ENCODE assay signal across 1 cellular context in genomic region chr4:781493-782216, GRCh38.
TF ChIP-seq lines count a peak whose summit lies in the region.

No MANE protein-coding gene starts in this region.

TF ChIP-seq in K562, 482 proteins besides CTCF, POLR2A, EP300 and RAD21 (continued from another document and continues in another):
- TF ChIP-seq CHAMP1 (IDR thresholded peaks at IDR 0.05) (no peak), ZNF507 (tag; conservative IDR thresholded peaks at IDR 0.05) (no peak), ZNF212 (CRISPR knock-in tag; IDR thresholded peaks at IDR 0.05) (no peak), TFAM (CRISPR knock-in tag; conservative IDR thresholded peaks at IDR 0.05) (no peak), ZHX1 (conservative IDR thresholded peaks at IDR 0.05; ENCODE audit: low read length) (no peak), SMAD3 (CRISPR knock-in tag; conservative IDR thresholded peaks at IDR 0.05) (no peak), POLR2AphosphoS5 (IDR thresholded peaks at IDR 0.05; ENCODE audit: control insufficient read depth, insufficient read depth, low read depth, low read length) (peak; percentile 88), ZBTB9 (CRISPR knock-in tag; IDR thresholded peaks at IDR 0.05) (no peak), ETS2 (tag; IDR thresholded peaks at IDR 0.05; ENCODE audit: borderline replicate concordance, poor library complexity, severe bottlenecking) (no peak), BRCA1 (IDR thresholded peaks at IDR 0.05) (no peak), BRCA1 (CRISPR knock-in tag; IDR thresholded peaks at IDR 0.05) (no peak; the same call in 1 of the 2 replicates), CCNT2 (IDR thresholded peaks at IDR 0.05; ENCODE audit: borderline replicate concordance, extremely low read depth, insufficient read length, low read depth, low read length) (peak; percentile 91), RAD51 (IDR thresholded peaks at IDR 0.05; ENCODE audit: borderline replicate concordance, low read depth) (peak; percentile 97), ZNF280B (CRISPR knock-in tag; IDR thresholded peaks at IDR 0.05) (no peak), CHD2 (IDR thresholded peaks at IDR 0.05; ENCODE audit: low read depth, low read length) (peak; percentile 90), FOXK2 (conservative IDR thresholded peaks at IDR 0.05 in 1 of 2, IDR thresholded peaks at IDR 0.05 in 1 of 2; ENCODE audit: low read depth in 2 of 2) (no peak), SMARCC2 (IDR thresholded peaks at IDR 0.05; ENCODE audit: low read depth) (no peak), XRCC3 (IDR thresholded peaks at IDR 0.05) (no peak), CBX2 (IDR thresholded peaks at IDR 0.05; ENCODE audit: insufficient read depth, low read length, poor library complexity, severe bottlenecking) (no peak), ZNF253 (CRISPR knock-in tag; conservative IDR thresholded peaks at IDR 0.05) (no peak), SMARCB1 (IDR thresholded peaks at IDR 0.05; ENCODE audit: insufficient read length, low read depth) (no peak), HINFP (tag; conservative IDR thresholded peaks at IDR 0.05; ENCODE audit: low read depth) (no peak), ATF2 (CRISPR knock-in tag; IDR thresholded peaks at IDR 0.05) (no peak), ATF7 (IDR thresholded peaks at IDR 0.05) (peak; percentile 57; the same call in 1 of the 2 replicates), STAT5A (IDR thresholded peaks at IDR 0.05; ENCODE audit: borderline replicate concordance, low read length) (no peak), ESRRB (CRISPR knock-in tag; IDR thresholded peaks at IDR 0.05; ENCODE audit: borderline replicate concordance) (no peak), PHF8 (IDR thresholded peaks at IDR 0.05; ENCODE audit: borderline replicate concordance, low read length) (peak; percentile 92), MCM5 (IDR thresholded peaks at IDR 0.05; ENCODE audit: low read depth) (no peak), MXI1 (IDR thresholded peaks at IDR 0.05; ENCODE audit: low read depth, low read length) (no peak), YBX1 (IDR thresholded peaks at IDR 0.05) (no peak), SETDB1 (IDR thresholded peaks at IDR 0.05; ENCODE audit: low read length) (no peak), ZNF41 (CRISPR knock-in tag; conservative IDR thresholded peaks at IDR 0.05) (no peak), ZNF347 (CRISPR knock-in tag; IDR thresholded peaks at IDR 0.05; ENCODE audit: low read depth) (no peak), ZNF766 (CRISPR knock-in tag; conservative IDR thresholded peaks at IDR 0.05) (no peak), TCF15 (CRISPR knock-in tag; IDR thresholded peaks at IDR 0.05) (no peak), HNRNPLL (IDR thresholded peaks at IDR 0.05; ENCODE audit: low read depth, low read length, poor library complexity, severe bottlenecking) (peak; percentile 43), CREB3L1 (IDR thresholded peaks at IDR 0.05; ENCODE audit: borderline replicate concordance, low read depth) (no peak; the same call in 1 of the 2 replicates), SNIP1 (IDR thresholded peaks at IDR 0.05; ENCODE audit: low read depth) (no peak), ZFPM2 (CRISPR knock-in tag; IDR thresholded peaks at IDR 0.05) (no peak), THAP12 (CRISPR knock-in tag; IDR thresholded peaks at IDR 0.05) (peak; percentile 42; the same call in 1 of the 2 replicates), FOXP1 (CRISPR knock-in tag; IDR thresholded peaks at IDR 0.05) (peak; percentile 43; the same call in 1 of the 2 replicates)
